ENCODE assay signal across 20 cellular contexts in genomic region chr11:8947230-8947943, GRCh38. TPM values are rescaled to one million over a fixed set of nuclear protein-coding genes. Genes with fewer than 3 reads are reported as not detected.
DNase-seq lines count a peak whose midpoint lies in the region; ATAC-seq, FAIRE-seq and TF ChIP-seq lines count a peak whose summit lies in the region.
"Had no signal": no experiment of that assay in that cellular context is flagged by ENCODE, and none has a peak within 500 bp of the region (broad histone marks: within the 10 kb centered on the region; RNA-seq: fewer than 3 reads in every experiment).

No MANE protein-coding gene starts in this region.

- in situ Hi-C loops in GM12878 (cut with MboI) = no loop called here

- H3K4me1 ChIP-seq in GM12878 (ENCODE audit: control insufficient read depth, insufficient read depth, low read length) (no peaks in the 10 kb centered on the region), parathyroid adenoma (peaks cover 2% of the 10 kb centered on the region)

- H3K9me3 ChIP-seq in KOPT-K1 (ENCODE audit: insufficient read depth, low read length, poor library complexity, severe bottlenecking) = no peaks in the 10 kb centered on the region
- no peaks in the 10 kb centered on the region for H3K9me3 ChIP-seq in GM12878 (replicated peaks; ENCODE audit: control insufficient read depth, insufficient read depth, low read length)
- no peaks in the 10 kb centered on the region for H3K9me3 ChIP-seq in parathyroid adenoma (ENCODE audit: control insufficient read depth, low read length)
- H3K9me3 ChIP-seq: SJSA1 had no signal

- CTCF ChIA-PET in GM12878 (lab: Yijun Ruan, JAX) = interaction anchor here (1.8 to 6.9 kb wide), 2 partner anchors 12 to 190 kb away, joined by 9 to 57 read pairs; no protein-coding TSS in a partner anchor

- no peak for TF ChIP-seq RAD21 in GM12878 (IDR thresholded peaks at IDR 0.05; ENCODE audit: insufficient read depth, low read depth, low read length)

- SMC1A ChIA-PET in GM12878 (lab: Charles Lee; ENCODE audit: uncharacterized antibody, unreplicated experiment) = no interaction called here

- RAD21 ChIA-PET in GM12878 (lab: Charles Lee; ENCODE audit: unreplicated experiment) = interaction anchor here (1.0 kb wide), 1 partner anchor 32 kb away, joined by 4 read pairs; no protein-coding TSS in a partner anchor

- no peak for TF ChIP-seq EP300 in GM12878 (IDR thresholded peaks at IDR 0.05; ENCODE audit: borderline replicate concordance in 1 of 2, control insufficient read depth in 1 of 2, low read depth in 2 of 2, low read length in 2 of 2)

- BruUV-seq in GM12878 (replicated peaks; lab: Mats Ljungman, UMichigan) = TSS peak; percentile 62

- H3K4me3 ChIP-seq in GM12878 (no peak overlapping the region), parathyroid adenoma (ENCODE audit: low read depth, low read length) (peak overlapping the region; percentile 18)
- H3K4me3 ChIP-seq: PC-9, SJSA1 had no signal

- ATAC-seq in GM12878 (no peak), HG03045 (IDR thresholded peaks at IDR 0.05; ENCODE audit: unreplicated experiment) (no peak), HG03460 (IDR thresholded peaks at IDR 0.05; ENCODE audit: unreplicated experiment) (no peak)

- 91% methylated on average over 4 of the region's 4 CpGs for WGBS in GM12878 (ENCODE audit: insufficient coverage, insufficient replicate concordance, low lambda C conversion rate, missing lambda C conversion rate)

- H3K9ac ChIP-seq in GM12878 (ENCODE audit: control insufficient read depth, insufficient read depth, low read length) = no peak overlapping the region
- H3K9ac ChIP-seq in parathyroid adenoma = no peak overlapping the region

- DNase-seq in GM12892 (ENCODE audit: insufficient read length) = no peak
- no peak for DNase-seq in GM12878 (ENCODE audit: low read depth, low spot score)
- no peak for DNase-seq in AG20443 (ENCODE audit: low spot score)
- DNase-seq: CD4-positive, alpha-beta memory T cell; GDM1; NCI-H1417 treated with DMSO at 0.1 percent for 48 hours; NCI-H2029 treated with DMSO at 0.1 percent for 48 hours; NCI-H774; PC-9; SW 1271 had no signal

- intact Hi-C loops in GM12878 (cut with micrococcal nuclease; ENCODE audit: unreplicated experiment) = no loop called here

- H3K79me2 ChIP-seq in GM12878 (ENCODE audit: control insufficient read depth, insufficient read depth, low read length) = no peaks in the 10 kb centered on the region
- no peaks in the 10 kb centered on the region for H3K79me2 ChIP-seq in parathyroid adenoma

- TF ChIP-seq CTCF in GM12878 (IDR thresholded peaks at IDR 0.05 in 2 of 3, conservative IDR thresholded peaks at IDR 0.05 in 1 of 3; ENCODE audit: control insufficient read depth in 2 of 3, extremely low read depth in 1 of 3, insufficient read depth in 1 of 3, low read depth in 3 of 3, low read length in 3 of 3) (no peak), parathyroid adenoma (IDR thresholded peaks at IDR 0.05) (no peak)

- FAIRE-seq in GM12892 (lab: Jason Lieb, UNC) (peak; percentile 44), GM12878 (lab: Jason Lieb, UNC) (no peak)
- FAIRE-seq: D721Med had no signal

- H2AFZ ChIP-seq in GM12878 (ENCODE audit: control insufficient read depth, low read depth, low read length) (no peak overlapping the region), parathyroid adenoma (no peak overlapping the region)
- H2AFZ ChIP-seq: PC-9 had no signal

- POLR2A ChIA-PET in GM12878 (lab: Charles Lee) = no interaction called here

- H3K27ac ChIP-seq in KOPT-K1 (ENCODE audit: low read depth, low read length, poor library complexity, severe bottlenecking) = peak overlapping the region; percentile 15
- no peak overlapping the region for H3K27ac ChIP-seq in GM12878 (ENCODE audit: control insufficient read depth, insufficient read depth)
- peak overlapping the region; percentile 65 for H3K27ac ChIP-seq in parathyroid adenoma
- H3K27ac ChIP-seq: PC-9, SJSA1 had no signal

- H3K27me3 ChIP-seq in GM12878 (replicated peaks in 1 of 2; ENCODE audit: control insufficient read depth in 2 of 2, insufficient read depth in 2 of 2, low read length in 1 of 2) (no peaks in the 10 kb centered on the region), parathyroid adenoma (ENCODE audit: control insufficient read depth, insufficient read depth, low read length) (no peaks in the 10 kb centered on the region)
- H3K27me3 ChIP-seq: SJSA1 had no signal

- H3K4me2 ChIP-seq in GM12878 (ENCODE audit: control insufficient read depth, insufficient read depth) = no peak overlapping the region
- H3K4me2 ChIP-seq in parathyroid adenoma (ENCODE audit: low read length) = peak overlapping the region; percentile 55
- H3K4me2 ChIP-seq: PC-9 had no signal

- no peaks in the 10 kb centered on the region for H4K20me1 ChIP-seq in GM12878 (ENCODE audit: control insufficient read depth, insufficient read depth)

- TF ChIP-seq POLR2A in GM12892 (IDR thresholded peaks at IDR 0.05; ENCODE audit: low read depth, low read length) (no peak), GM12878 (IDR thresholded peaks at IDR 0.05; ENCODE audit: low read depth, low read length) (no peak)

- H3K36me3 ChIP-seq in KOPT-K1 (ENCODE audit: insufficient read depth, low read length) (peaks cover 39% of the 10 kb centered on the region), GM12878 (ENCODE audit: control insufficient read depth in 2 of 2, insufficient read depth in 2 of 2, low read length in 1 of 2) (peaks cover 2 to 9% of the 10 kb centered on the region in 2 experiments), parathyroid adenoma (ENCODE audit: control insufficient read depth, insufficient read depth, low read length) (no peaks in the 10 kb centered on the region)
- H3K36me3 ChIP-seq: SJSA1 had no signal

RNA-seq across cellular contexts. Expression of gene ASCL3, which starts 4.6 kb away (rescaled TPM):
- polyA plus RNA-seq in GM12892 (2012; ENCODE audit: missing spikeins) = not detected
- total RNA-seq in GM12878 (2013; cell fraction: nucleolus; rRNA removed) = not detected in 2 replicates
- total RNA-seq in GM12878 (2014; rRNA removed) (not detected in 2 replicates), GM12878 (2014; rRNA removed; fragmentation: Illumina TruSeq; extraction: Trizol) (not detected in 2 replicates), GM12878 (2021) (not detected in 2 replicates)
- polyA plus RNA-seq in GM12878 (2011; ENCODE audit: low read depth) = not detected
- polyA plus RNA-seq in GM12878 (2011; rRNA removed) (not detected in 2 replicates), GM12878 (2014; fragmentation: Illumina TruSeq; extraction: Trizol) (not detected in 2 replicates), GM12878 (2014; fragmentation: Nextera tagmentation; extraction: Ambion mirVana) (not detected), GM12878 (2014; rRNA removed) (not detected in 2 replicates), GM12878 (2016; fragmentation: Nextera tagmentation; extraction: Ambion mirVana) (not detected)
- not detected in 2 replicates for polyA plus RNA-seq in GM12878 (2011; cell fraction: cytosol; rRNA removed)
- polyA plus RNA-seq in GM12878 (2011; cell fraction: nucleus; rRNA removed) = not detected in 2 replicates
- polyA plus RNA-seq in GM12878 (2012) = not detected in 2 replicates
- polyA minus RNA-seq in GM12878 (2011; rRNA and poly(A)+ RNA removed) = not detected in 2 replicates
- not detected in 2 replicates for polyA minus RNA-seq in GM12878 (2011; cell fraction: cytosol; rRNA and poly(A)+ RNA removed)
- polyA minus RNA-seq in GM12878 (2011; cell fraction: nucleus; rRNA and poly(A)+ RNA removed) = not detected in 2 replicates
- total RNA-seq: CD4-positive, alpha-beta memory T cell; H4; HT-29; NCI-H460; PC-9; SJSA1 had no signal
- polyA plus RNA-seq: BJ; CD4-positive, alpha-beta memory T cell had no signal

RNA-seq across cellular contexts. Expression of gene C11orf16, which starts 14.6 kb away (rescaled TPM):
- polyA plus RNA-seq in GM12892 (2012; ENCODE audit: missing spikeins) = not detected
- not detected in 2 replicates for total RNA-seq in GM12878 (2013; cell fraction: nucleolus; rRNA removed)
- total RNA-seq in GM12878 (2014; rRNA removed) (not detected in 2 replicates), GM12878 (2014; rRNA removed; fragmentation: Illumina TruSeq; extraction: Trizol) (not detected in 2 replicates), GM12878 (2021) (not detected in 2 replicates)
- not detected for polyA plus RNA-seq in GM12878 (2011; ENCODE audit: low read depth)
- polyA plus RNA-seq in GM12878 (2011; rRNA removed) (not detected in 2 replicates), GM12878 (2014; fragmentation: Illumina TruSeq; extraction: Trizol) (not detected in 2 replicates), GM12878 (2014; fragmentation: Nextera tagmentation; extraction: Ambion mirVana) (under 1 TPM in 1 of 2 experiments, not detected in 1; 0.05 TPM), GM12878 (2014; rRNA removed) (not detected in 2 replicates), GM12878 (2016; fragmentation: Nextera tagmentation; extraction: Ambion mirVana) (under 1 TPM; 0.32 to 0.39 TPM)
- polyA plus RNA-seq in GM12878 (2011; cell fraction: cytosol; rRNA removed) = not detected in 2 replicates
- not detected in 2 replicates for polyA plus RNA-seq in GM12878 (2011; cell fraction: nucleus; rRNA removed)
- polyA plus RNA-seq in GM12878 (2012) = not detected in 2 replicates
- polyA minus RNA-seq in GM12878 (2011; rRNA and poly(A)+ RNA removed) = not detected in 2 replicates
- polyA minus RNA-seq in GM12878 (2011; cell fraction: cytosol; rRNA and poly(A)+ RNA removed) = not detected in 2 replicates
- not detected in 2 replicates for polyA minus RNA-seq in GM12878 (2011; cell fraction: nucleus; rRNA and poly(A)+ RNA removed)
- total RNA-seq: CD4-positive, alpha-beta memory T cell; H4; HT-29; NCI-H460; PC-9; SJSA1 had no signal
- polyA plus RNA-seq: BJ had no signal

RNA-seq across cellular contexts. Expression of gene TMEM9B, which starts 16.9 kb away (rescaled TPM):
- 29.7 TPM for polyA plus RNA-seq in GM12892 (2012; ENCODE audit: missing spikeins)
- total RNA-seq in GM12878 (2013; cell fraction: nucleolus; rRNA removed) = 25.6 and 28.7 TPM in 2 replicates
- total RNA-seq in GM12878 (2014; rRNA removed) (31.2 and 33.8 TPM in 2 replicates), GM12878 (2014; rRNA removed; fragmentation: Illumina TruSeq; extraction: Trizol) (28.1 and 28.7 TPM in 2 replicates), GM12878 (2021) (20.8 and 23.1 TPM in 2 replicates)
- polyA plus RNA-seq in GM12878 (2011; ENCODE audit: low read depth) = 20.5 TPM
- polyA plus RNA-seq in GM12878 (2011; rRNA removed) (43.6 and 55.7 TPM in 2 replicates), GM12878 (2014; fragmentation: Illumina TruSeq; extraction: Trizol) (33.2 and 41.0 TPM in 2 replicates), GM12878 (2014; fragmentation: Nextera tagmentation; extraction: Ambion mirVana) (10 to 100 TPM; 11.5 to 16.6 TPM), GM12878 (2014; rRNA removed) (24.3 and 26.4 TPM in 2 replicates), GM12878 (2016; fragmentation: Nextera tagmentation; extraction: Ambion mirVana) (10 to 100 TPM; 48.0 to 54.0 TPM)
- 20.3 and 22.4 TPM in 2 replicates for polyA plus RNA-seq in GM12878 (2011; cell fraction: cytosol; rRNA removed)
- 11.0 TPM in 2 replicates for polyA plus RNA-seq in GM12878 (2011; cell fraction: nucleus; rRNA removed)
- 21.4 and 32.5 TPM in 2 replicates for polyA plus RNA-seq in GM12878 (2012)
- polyA minus RNA-seq in GM12878 (2011; rRNA and poly(A)+ RNA removed) = 19.4 and 23.4 TPM in 2 replicates
- 5.9 and 8.7 TPM in 2 replicates for polyA minus RNA-seq in GM12878 (2011; cell fraction: cytosol; rRNA and poly(A)+ RNA removed)
- 5.4 and 9.4 TPM in 2 replicates for polyA minus RNA-seq in GM12878 (2011; cell fraction: nucleus; rRNA and poly(A)+ RNA removed)

RNA-seq across cellular contexts. Expression of gene AKIP1, which starts 36.4 kb away (rescaled TPM):
- polyA plus RNA-seq in GM12892 (2012; ENCODE audit: missing spikeins) = 25.9 TPM
- 12.3 and 18.0 TPM in 2 replicates for total RNA-seq in GM12878 (2013; cell fraction: nucleolus; rRNA removed)
- total RNA-seq in GM12878 (2014; rRNA removed) (31.7 and 36.5 TPM in 2 replicates), GM12878 (2014; rRNA removed; fragmentation: Illumina TruSeq; extraction: Trizol) (21.5 and 23.3 TPM in 2 replicates), GM12878 (2021) (27.1 and 30.4 TPM in 2 replicates)
- 12.8 TPM for polyA plus RNA-seq in GM12878 (2011; ENCODE audit: low read depth)
- polyA plus RNA-seq in GM12878 (2011; rRNA removed) (30.7 and 33.1 TPM in 2 replicates), GM12878 (2014; fragmentation: Illumina TruSeq; extraction: Trizol) (22.1 and 30.6 TPM in 2 replicates), GM12878 (2014; fragmentation: Nextera tagmentation; extraction: Ambion mirVana) (10 to 100 TPM in 1 of 2 experiments, 1 to 10 TPM in 1; 5.1 to 14.7 TPM), GM12878 (2014; rRNA removed) (32.0 and 36.2 TPM in 2 replicates), GM12878 (2016; fragmentation: Nextera tagmentation; extraction: Ambion mirVana) (10 to 100 TPM; 38.0 to 38.9 TPM)
- 29.6 and 30.8 TPM in 2 replicates for polyA plus RNA-seq in GM12878 (2011; cell fraction: cytosol; rRNA removed)
- polyA plus RNA-seq in GM12878 (2011; cell fraction: nucleus; rRNA removed) = 10.6 and 12.4 TPM in 2 replicates
- polyA plus RNA-seq in GM12878 (2012) = 16.5 and 19.9 TPM in 2 replicates
- polyA minus RNA-seq in GM12878 (2011; rRNA and poly(A)+ RNA removed) = 8.7 and 9.1 TPM in 2 replicates
- 10.3 and 15.2 TPM in 2 replicates for polyA minus RNA-seq in GM12878 (2011; cell fraction: cytosol; rRNA and poly(A)+ RNA removed)
- 3.6 and 6.6 TPM in 2 replicates for polyA minus RNA-seq in GM12878 (2011; cell fraction: nucleus; rRNA and poly(A)+ RNA removed)

RNA-seq across cellular contexts. Expression of gene NRIP3, which starts 56.4 kb away (rescaled TPM):
- polyA plus RNA-seq in GM12892 (2012; ENCODE audit: missing spikeins) = not detected
- not detected in 2 replicates for total RNA-seq in GM12878 (2013; cell fraction: nucleolus; rRNA removed)
- total RNA-seq in GM12878 (2014; rRNA removed) (under 0.01 and 0.22 TPM in 2 replicates), GM12878 (2014; rRNA removed; fragmentation: Illumina TruSeq; extraction: Trizol) (0.09 TPM in 1 of 2 replicates, not detected in the other), GM12878 (2021) (not detected in 2 replicates)
- polyA plus RNA-seq in GM12878 (2011; ENCODE audit: low read depth) = 0.05 TPM
- polyA plus RNA-seq in GM12878 (2011; rRNA removed) (not detected in 2 replicates), GM12878 (2014; fragmentation: Illumina TruSeq; extraction: Trizol) (not detected in 2 replicates), GM12878 (2014; fragmentation: Nextera tagmentation; extraction: Ambion mirVana) (not detected), GM12878 (2014; rRNA removed) (0.25 TPM in 1 of 2 replicates, not detected in the other), GM12878 (2016; fragmentation: Nextera tagmentation; extraction: Ambion mirVana) (under 1 TPM in 1 of 2 experiments, not detected in 1; 0.25 TPM)
- not detected in 2 replicates for polyA plus RNA-seq in GM12878 (2011; cell fraction: cytosol; rRNA removed)
- polyA plus RNA-seq in GM12878 (2011; cell fraction: nucleus; rRNA removed) = not detected in 2 replicates
- polyA plus RNA-seq in GM12878 (2012) = not detected in 2 replicates
- polyA minus RNA-seq in GM12878 (2011; rRNA and poly(A)+ RNA removed) = not detected in 2 replicates
- not detected in 2 replicates for polyA minus RNA-seq in GM12878 (2011; cell fraction: cytosol; rRNA and poly(A)+ RNA removed)
- not detected in 2 replicates for polyA minus RNA-seq in GM12878 (2011; cell fraction: nucleus; rRNA and poly(A)+ RNA removed)
- total RNA-seq: HT-29 had no signal
